ENCODE assay signal across 14 cellular contexts in the genomic region with DNA sequence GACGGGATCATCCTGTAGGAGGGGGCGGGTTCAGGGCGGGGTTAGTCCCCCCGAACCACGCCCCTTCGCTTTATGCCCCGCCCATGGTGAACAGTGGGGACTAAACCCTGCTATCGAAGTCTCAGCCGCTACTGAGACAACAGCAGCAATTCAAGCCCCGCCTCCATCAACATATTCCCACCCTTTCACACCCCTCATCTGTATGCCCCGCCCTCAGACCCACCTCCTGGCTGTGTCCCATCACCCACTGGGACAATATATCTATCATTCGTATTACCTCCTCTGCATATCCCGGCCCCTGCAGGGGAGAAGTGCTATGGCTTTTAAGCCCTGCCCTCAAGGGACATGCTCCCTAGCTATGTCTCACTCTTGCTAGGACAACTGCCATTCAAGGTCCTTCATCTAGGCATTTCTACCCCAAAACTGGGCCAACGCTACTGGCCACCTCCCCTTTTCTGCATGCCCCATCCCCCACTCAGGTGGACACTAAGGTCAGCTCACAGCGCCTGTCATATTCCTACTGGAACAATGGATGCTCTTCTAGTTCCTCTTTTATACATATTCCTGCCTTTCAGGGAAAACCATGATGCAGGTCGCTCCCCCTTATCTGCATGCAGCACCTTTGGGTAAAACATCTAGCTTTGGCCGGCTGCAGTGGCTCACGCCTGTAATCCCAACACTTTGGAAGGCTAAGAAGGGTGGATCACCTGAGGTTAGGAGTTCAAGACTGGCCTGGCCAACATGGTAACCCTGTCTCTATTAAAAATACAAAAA. TPM values are rescaled to one million over a fixed set of nuclear protein-coding genes. Genes with fewer than 3 reads are reported as not detected.
A peak's percentile ranks its signal among the peaks of the same experiment; 100 is the strongest.
DNase-seq lines count a peak whose midpoint lies in the region; ATAC-seq and TF ChIP-seq lines count a peak whose summit lies in the region.
"Had no signal": no experiment of that assay in that cellular context is flagged by ENCODE, and none has a peak within 500 bp of the region (broad histone marks: within the 10 kb centered on the region; RNA-seq: fewer than 3 reads in every experiment).

No MANE protein-coding gene starts in this region.

- H3K4me2 ChIP-seq in trophoblast cell (ENCODE audit: low read length): peak overlapping the region; percentile 61

- ATAC-seq in HG03097 (IDR thresholded peaks at IDR 0.05; ENCODE audit: low FRiP score, unreplicated experiment): no peak
- ATAC-seq: PC-3; stimulated activated naive B cell treated with anti-CD40 and anti-IgM and Interleukin-4, amounts not matched to agents 10 μg/mL and 1 μg/mL and 100 μg/mL, for 72 hours had no signal

- H3K27me3 ChIP-seq in trophoblast cell (ENCODE audit: insufficient read depth, low read length): peaks cover 11% of the 10 kb centered on the region

- H3K4me1 ChIP-seq in trophoblast cell (ENCODE audit: control insufficient read depth in 1 of 2, insufficient read depth in 2 of 2, low read length in 2 of 2): peaks cover 17 to 29% of the 10 kb centered on the region in 2 experiments

- H2AFZ ChIP-seq in trophoblast cell (ENCODE audit: insufficient read depth, low read length, poor library complexity): no peak overlapping the region

- H4K12ac ChIP-seq in trophoblast cell (ENCODE audit: low read depth, low read length): no peak overlapping the region

- H3K18ac ChIP-seq in trophoblast cell (ENCODE audit: low read length): no peak overlapping the region

- no peak for TF ChIP-seq CTCF in GM20000 (IDR thresholded peaks at IDR 0.05; ENCODE audit: extremely low read depth, missing control alignments)

- no peak overlapping the region for H3K14ac ChIP-seq in trophoblast cell (ENCODE audit: low read length)

- H3K79me2 ChIP-seq in trophoblast cell (ENCODE audit: control insufficient read depth, insufficient read depth, low read length, poor library complexity): no peaks in the 10 kb centered on the region

- no peak overlapping the region for H4K8ac ChIP-seq in trophoblast cell (ENCODE audit: low read depth, low read length)

- TF ChIP-seq POLR2A in erythroblast (IDR thresholded peaks at IDR 0.05; ENCODE audit: low read length): no peak

- H3K4ac ChIP-seq in trophoblast cell (ENCODE audit: low read depth, low read length): no peak overlapping the region

- DNase-seq in GM20000 (ENCODE audit: low spot score) (peak; percentile 8), NCI-H2196 (lab: John Stamatoyannopoulos, UW; ENCODE audit: unreplicated experiment) (peak; percentile 65), erythroblast (lab: John Stamatoyannopoulos, UW) (peak; percentile 46 to 49), trophoblast cell (no peak), medulla oblongata (ENCODE audit: extremely low spot score) (no peak), activated T-cell treated with anti-CD3 and anti-CD28 coated beads for 4 hours (no peak)
- DNase-seq: CD4-positive, alpha-beta T cell; NCI-H226; PC-3; stimulated activated CD4-positive, alpha-beta T cell treated with anti-CD3 and anti-CD28 coated beads, Interleukin-4, amount 100 ng/mL, for 4 hours; stimulated activated naive B cell treated with anti-CD40 and anti-IgM and Interleukin-4, amounts not matched to agents 10 μg/mL and 1 μg/mL and 100 μg/mL, for 72 hours; SW 1271 had no signal

- no peak overlapping the region for H3K27ac ChIP-seq in trophoblast cell (ENCODE audit: low read depth, low read length)

- no peak overlapping the region for H2BK5ac ChIP-seq in trophoblast cell (ENCODE audit: low read depth, low read length, poor library complexity)

- no peak overlapping the region for H4K91ac ChIP-seq in trophoblast cell (ENCODE audit: low read depth, low read length)

- H2BK12ac ChIP-seq in trophoblast cell (ENCODE audit: low read length): no peak overlapping the region

- no peak overlapping the region for H3K23ac ChIP-seq in trophoblast cell (ENCODE audit: low read length)

- H3K9ac ChIP-seq in trophoblast cell (ENCODE audit: low read length): no peak overlapping the region

- no peak overlapping the region for H3K4me3 ChIP-seq in trophoblast cell (ENCODE audit: low read depth, low read length)

- no peak overlapping the region for H2BK120ac ChIP-seq in trophoblast cell (ENCODE audit: insufficient read depth, low read length, poor library complexity)

- H3K36me3 ChIP-seq in trophoblast cell (ENCODE audit: control insufficient read depth in 1 of 2, insufficient read depth in 2 of 2, low read length in 2 of 2): no peaks in the 10 kb centered on the region

- H3K79me1 ChIP-seq in trophoblast cell (ENCODE audit: low read length): peaks cover 4% of the 10 kb centered on the region

- no peak overlapping the region for H2AK5ac ChIP-seq in trophoblast cell (ENCODE audit: low read length)

- WGBS in trophoblast cell (ENCODE audit: extremely low coverage, insufficient coverage, insufficient read length): no CpG with 5 or more reads among the region's 18 CpGs

- H3K9me3 ChIP-seq in trophoblast cell (ENCODE audit: insufficient read depth, low read depth, low read length): peaks cover 9% of the 10 kb centered on the region

RNA-seq across cellular contexts. Expression of a gene that starts 11.9 kb away (rescaled TPM):
- polyA plus RNA-seq in trophoblast cell (2013): 2.1 and 2.7 TPM in 2 replicates
- polyA plus RNA-seq: aorta had no signal

RNA-seq across cellular contexts. Expression of a gene that starts 12.5 kb away (rescaled TPM):
- polyA plus RNA-seq in trophoblast cell (2013): 0.12 and 0.18 TPM in 2 replicates
- polyA plus RNA-seq: aorta had no signal

RNA-seq across cellular contexts. Expression of a gene that starts 27.1 kb away (rescaled TPM):
- polyA plus RNA-seq in trophoblast cell (2013): 0.55 and 0.79 TPM in 2 replicates

RNA-seq across cellular contexts. Expression of a gene that starts 33.5 kb away (rescaled TPM):
- 161 and 162 TPM in 2 replicates for polyA plus RNA-seq in trophoblast cell (2013)

RNA-seq across cellular contexts. Expression of a gene that starts 40.5 kb away (rescaled TPM):
- polyA plus RNA-seq in trophoblast cell (2013): 0.07 TPM in 1 of 2 replicates, not detected in the other
- polyA plus RNA-seq: aorta had no signal

Comparison
In these comparisons a context has a peak if more than half of its experiments do, and no peak if none do; other contexts are left out.
1. DNase-seq: peak in GM20000 (single experiment), NCI-H2196 (single experiment) and erythroblast (2 of 2); none in trophoblast cell (0 of 2), medulla oblongata (single experiment) and activated T-cell treated with anti-CD3 and anti-CD28 coated beads for 4 hours (single experiment).